ENCODE assay signal across 20 cellular contexts in the genomic region with DNA sequence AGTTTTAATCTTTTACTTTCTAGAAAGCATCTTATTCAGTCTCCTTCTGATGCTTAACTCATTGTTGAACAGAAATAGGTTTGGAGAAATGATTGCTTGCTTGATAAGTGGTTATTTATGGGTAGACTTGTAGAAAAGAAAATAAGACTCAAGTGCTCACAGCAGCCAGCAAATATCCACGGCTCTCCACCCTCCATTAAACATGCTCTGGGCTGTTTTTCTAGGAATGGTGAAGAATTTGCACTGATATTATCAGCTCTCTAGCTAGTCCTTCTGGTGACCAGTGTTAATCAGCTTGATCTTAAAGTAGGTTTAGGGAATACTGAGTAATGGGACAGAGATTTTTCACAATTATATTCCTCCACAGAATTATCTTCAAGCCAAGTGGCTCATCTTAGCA.
"Had no signal": no experiment of that assay in that cellular context is flagged by ENCODE, and none has a peak within 500 bp of the region (broad histone marks: within the 10 kb centered on the region; RNA-seq: fewer than 3 reads in every experiment).

No MANE protein-coding gene starts in this region.

- H3K27me3 ChIP-seq: ascending aorta, gastrocnemius medialis, heart right ventricle, upper lobe of left lung had no signal

- H3K4me3 ChIP-seq: ascending aorta, gastrocnemius medialis, heart right ventricle, left ventricle myocardium inferior, skin epidermis, upper lobe of left lung had no signal

- H3K27ac ChIP-seq: ascending aorta, gastrocnemius medialis, left ventricle myocardium inferior, upper lobe of left lung had no signal

- ATAC-seq: activated CD8-positive, alpha-beta memory T cell treated with anti-CD3 and anti-CD28 coated beads, Interleukin-2, amount 10 ng/mL, durations not matched to agents 7 days and 5 days; gastrocnemius medialis; heart right ventricle; natural killer cell; right cardiac atrium had no signal

- H3K4me1 ChIP-seq: ascending aorta, upper lobe of left lung had no signal

- H3K9me3 ChIP-seq: ascending aorta, gastrocnemius medialis, heart right ventricle, left ventricle myocardium inferior, upper lobe of left lung had no signal

- H3K36me3 ChIP-seq: ascending aorta, upper lobe of left lung had no signal

- DNase-seq: activated CD4-positive, alpha-beta T cell treated with anti-CD3 and anti-CD28 coated beads for 1 hour; activated CD4-positive, alpha-beta T cell treated with anti-CD3 and anti-CD28 coated beads, Interleukin-2, amount 50 U/mL, for 48 hours; activated CD8-positive, alpha-beta memory T cell treated with anti-CD3 and anti-CD28 coated beads, Interleukin-2, amount 10 ng/mL, durations not matched to agents 7 days and 5 days; activated naive CD4-positive, alpha-beta T cell treated with anti-CD3 and anti-CD28 coated beads, Interleukin-2, amount 10 ng/mL, durations not matched to agents 7 days and 5 days; activated T-cell treated with anti-CD3 and anti-CD28 coated beads, Interleukin-2, amount 50 U/mL, for 1 hour; erythroblast; gastrocnemius medialis; heart right ventricle; islet precursor cell; left ventricle myocardium inferior; natural killer cell; nucleus accumbens; right cardiac atrium; stimulated activated CD4-positive, alpha-beta T cell treated with anti-CD3 and anti-CD28 coated beads, Interleukin-4, amount 100 ng/mL, for 24 hours; stimulated activated naive CD4-positive, alpha-beta T cell treated with Interleukin-2 at 50 U/mL for 16 hours; T-helper 1 cell; T1000; upper lobe of left lung had no signal
